In genomic region chr1:21667348-21668231, GRCh38 we compare ENCODE assay signal across 16 cellular contexts. TPM values are rescaled to one million over a fixed set of nuclear protein-coding genes. Genes with fewer than 3 reads are reported as not detected.
DNase-seq lines count a peak whose midpoint lies in the region; ATAC-seq and TF ChIP-seq lines count a peak whose summit lies in the region.
"Had no signal": no experiment of that assay in that cellular context is flagged by ENCODE, and none has a peak within 500 bp of the region (broad histone marks: within the 10 kb centered on the region; RNA-seq: fewer than 3 reads in every experiment).

No MANE protein-coding gene starts in this region.

- H3K23ac ChIP-seq in H9 (ENCODE audit: insufficient read length, low read depth, low read length): no peak overlapping the region

- intact Hi-C loops in CD14-positive monocyte (cut with micrococcal nuclease): no loop called here

- H3K9me3 Mint-ChIP-seq in CD14-positive monocyte (peaks cover 0 to 5% (median 0%) of the 10 kb centered on the region in 7 donors), H9 (no peaks in the 10 kb centered on the region), neural progenitor cell (no peaks in the 10 kb centered on the region)

- no peak overlapping the region for H3K27ac Mint-ChIP-seq in CD14-positive monocyte
- H3K27ac Mint-ChIP-seq in H9: peak overlapping the region in 1 of 3 experiments; percentile 89; a peak in 1 of 7 replicates
- no peak overlapping the region for H3K27ac Mint-ChIP-seq in neural progenitor cell

- no peak overlapping the region for H2BK20ac ChIP-seq in H9 (ENCODE audit: low read depth, low read length, poor library complexity, severe bottlenecking)

- H3K23me2 ChIP-seq in H9 (ENCODE audit: insufficient read length, low read depth, low read length, poor library complexity, severe bottlenecking): peaks cover 14% of the 10 kb centered on the region

- DNase-seq in CD14-positive monocyte (ENCODE audit: low spot score) (peak; percentile 26), H9 (no peak), neural progenitor cell (ENCODE audit: low spot score) (no peak), brain microvascular endothelial cell (no peak), EL (no peak), foreskin fibroblast (no peak)
- DNase-seq: activated CD4-positive, alpha-beta T cell treated with anti-CD3 and anti-CD28 coated beads, Interleukin-2, amount 50 U/mL, for 1 hour; foreskin keratinocyte; left lung; psoas muscle; stimulated activated CD4-positive, alpha-beta T cell treated with anti-CD3 and anti-CD28 coated beads, Interleukin-12 subunit alpha, Interleukin-12 subunit beta, amount 100 ng/mL, for 4 hours; stimulated activated naive CD4-positive, alpha-beta T cell had no signal

- H3K4me2 ChIP-seq in H9 (ENCODE audit: insufficient read depth, insufficient read length, low read length): no peak overlapping the region
- no peak overlapping the region for H3K4me2 ChIP-seq in neural progenitor cell

- no peak overlapping the region for H3K14ac ChIP-seq in H9 (ENCODE audit: insufficient read depth, low read length)

- H3K27ac ChIP-seq in H9 (ENCODE audit: insufficient read length, low read depth, low read length) (no peak overlapping the region), cingulate gyrus (ENCODE audit: low read depth, low read length) (peak overlapping the region; percentile 76), neural progenitor cell (no peak overlapping the region), brain microvascular endothelial cell (no peak overlapping the region)
- H3K27ac ChIP-seq: foreskin keratinocyte, left lung, psoas muscle, upper lobe of left lung had no signal

- no peaks in the 10 kb centered on the region for H3K36me3 Mint-ChIP-seq in CD14-positive monocyte
- H3K36me3 Mint-ChIP-seq in H9 (ENCODE audit: insufficient read depth in 1 of 3, low read depth in 3 of 3): no peaks in the 10 kb centered on the region; a peak in 1 of 7 replicates
- no peaks in the 10 kb centered on the region for H3K36me3 Mint-ChIP-seq in neural progenitor cell

- no peak overlapping the region for H4K5ac ChIP-seq in H9 (ENCODE audit: insufficient read length, low read depth, low read length)

- no peak overlapping the region for H2BK12ac ChIP-seq in H9 (ENCODE audit: insufficient read length, low read depth, low read length)

- H3K79me2 ChIP-seq in H9 (ENCODE audit: insufficient read depth, low read length) (no peaks in the 10 kb centered on the region), neural progenitor cell (ENCODE audit: low read depth) (no peaks in the 10 kb centered on the region)

- WGBS in H9 (ENCODE audit: extremely low coverage, insufficient read length, low lambda C conversion rate): no CpG with 5 or more reads among the region's 11 CpGs

- H3T11ph ChIP-seq in H9 (ENCODE audit: low read length): no peak overlapping the region

- H2BK5ac ChIP-seq in H9 (ENCODE audit: insufficient read length, low read length): no peak overlapping the region

- no peak overlapping the region for H2BK15ac ChIP-seq in H9 (ENCODE audit: low read depth, low read length)

- no peaks in the 10 kb centered on the region for H3K79me1 ChIP-seq in H9 (ENCODE audit: insufficient read depth, low read depth, low read length, poor library complexity, severe bottlenecking)

- in situ Hi-C loops in brain microvascular endothelial cell (cut with HindIII; ENCODE audit: low pct_ligation_motif_present, low sequenced_read_pairs): no loop called here

- H3K18ac ChIP-seq in H9 (ENCODE audit: insufficient read length, low read depth, low read length): no peak overlapping the region

- no peak overlapping the region for H4K8ac ChIP-seq in H9 (replicated peaks; ENCODE audit: insufficient read length, low read depth, low read length)

- H4K91ac ChIP-seq in H9 (ENCODE audit: insufficient read length, low read depth, low read length): no peak overlapping the region

- H3K4ac ChIP-seq in H9 (ENCODE audit: low read depth, low read length): no peak overlapping the region

- H3K27me3 Mint-ChIP-seq in CD14-positive monocyte (ENCODE audit: low read depth in 3 of 3): peaks cover 42 to 62% (median 48%) of the 10 kb centered on the region in 3 donors
- peaks cover 28% of the 10 kb centered on the region for H3K27me3 Mint-ChIP-seq in H9 (ENCODE audit: low read depth)
- H3K27me3 Mint-ChIP-seq in neural progenitor cell (ENCODE audit: insufficient read depth, low read depth): peaks cover 29% of the 10 kb centered on the region

- no peak overlapping the region for H3K56ac ChIP-seq in H9 (ENCODE audit: insufficient read length, low read depth, low read length)

- H3K9ac ChIP-seq in H9 (ENCODE audit: extremely low read depth, insufficient read length, low read length): no peak overlapping the region
- H3K9ac ChIP-seq in neural progenitor cell: no peak overlapping the region

- H3K4me1 ChIP-seq in H9 (ENCODE audit: insufficient read depth, low read length): no peaks in the 10 kb centered on the region; the same call in 1 of the 2 replicates
- peaks cover 9% of the 10 kb centered on the region for H3K4me1 ChIP-seq in neural progenitor cell
- H3K4me1 ChIP-seq: foreskin keratinocyte had no signal

- H3K9me3 ChIP-seq in H9 (ENCODE audit: control insufficient read depth, low read depth, low read length): no peaks in the 10 kb centered on the region
- no peaks in the 10 kb centered on the region for H3K9me3 ChIP-seq in neural progenitor cell (ENCODE audit: low read depth)
- H3K9me3 ChIP-seq: left lung, psoas muscle, upper lobe of left lung had no signal

- H3F3A ChIP-seq in neural progenitor cell (ENCODE audit: low read depth): peaks cover 11% of the 10 kb centered on the region

- H4K20me1 ChIP-seq in H9 (ENCODE audit: control insufficient read depth, insufficient read depth, insufficient read length) (no peaks in the 10 kb centered on the region), neural progenitor cell (ENCODE audit: low read depth) (no peaks in the 10 kb centered on the region)

- H3K27me3 ChIP-seq in H9 (ENCODE audit: insufficient read depth, low read length) (no peaks in the 10 kb centered on the region; the same call in 1 of the 2 replicates), neural progenitor cell (peaks cover 42% of the 10 kb centered on the region), brain microvascular endothelial cell (replicated peaks) (peaks cover 53% of the 10 kb centered on the region)

- TF ChIP-seq CTCF in CD14-positive monocyte (IDR thresholded peaks at IDR 0.05) (no peak), H9 (conservative IDR thresholded peaks at IDR 0.05) (no peak), neural progenitor cell (IDR thresholded peaks at IDR 0.05) (no peak), brain microvascular endothelial cell (IDR thresholded peaks at IDR 0.05; ENCODE audit: low read depth, low read length, missing control alignments) (no peak), foreskin fibroblast (IDR thresholded peaks at IDR 0.05; ENCODE audit: low read depth, low read length) (no peak)

- H2BK120ac ChIP-seq in H9 (ENCODE audit: low read depth, low read length, poor library complexity, severe bottlenecking): no peak overlapping the region

- H3K4me3 ChIP-seq in neural progenitor cell (no peak overlapping the region), brain microvascular endothelial cell (ENCODE audit: low read depth, low read length) (no peak overlapping the region), foreskin fibroblast (ENCODE audit: low read depth in 1 of 2, low read length in 2 of 2) (no peak overlapping the region)
- H3K4me3 ChIP-seq: psoas muscle had no signal

- peak overlapping the region in 1 of 2 donors; percentile 69 for H3K4me3 Mint-ChIP-seq in CD14-positive monocyte
- peak overlapping the region; percentile 48 to 65; a peak in 2 of 5 replicates for H3K4me3 Mint-ChIP-seq in H9
- H3K4me3 Mint-ChIP-seq in neural progenitor cell: peak overlapping the region; percentile 64

- no peak for ATAC-seq in GM19023 (IDR thresholded peaks at IDR 0.05; ENCODE audit: unreplicated experiment)
- ATAC-seq: foreskin keratinocyte, left lung, psoas muscle, SK-N-SH treated with all-trans-retinoic acid at 6 μM for 48 hours had no signal

- H2AK5ac ChIP-seq in H9 (ENCODE audit: insufficient read length, low read length): no peak overlapping the region

- no peak overlapping the region for H2AFZ ChIP-seq in H9 (ENCODE audit: low read length)
- H2AFZ ChIP-seq in neural progenitor cell (replicated peaks): no peak overlapping the region

- peaks cover 26% of the 10 kb centered on the region for H3K4me1 Mint-ChIP-seq in CD14-positive monocyte
- peaks cover 35 to 53% of the 10 kb centered on the region in 2 experiments for H3K4me1 Mint-ChIP-seq in H9
- peaks cover 30% of the 10 kb centered on the region for H3K4me1 Mint-ChIP-seq in neural progenitor cell

- H3K36me3 ChIP-seq in neural progenitor cell: no peaks in the 10 kb centered on the region
- H3K36me3 ChIP-seq in brain microvascular endothelial cell (replicated peaks): no peaks in the 10 kb centered on the region
- H3K36me3 ChIP-seq: left lung, upper lobe of left lung had no signal

RNA-seq across cellular contexts. Expression of gene RAP1GAP, which starts 1.6 kb away (rescaled TPM):
- polyA plus RNA-seq in CD14-positive monocyte: not detected
- total RNA-seq in H9 (2021): 6.4 and 7.9 TPM in 2 replicates
- total RNA-seq in neural progenitor cell (ENCODE audit: low replicate concordance): 2.6 and 3.9 TPM in 2 replicates
